ENCODE assay signal across 29 cellular contexts in genomic region chr3:154829979-154830378, GRCh38.
"Had no signal": no experiment of that assay in that cellular context is flagged by ENCODE, and none has a peak within 500 bp of the region (broad histone marks: within the 10 kb centered on the region; RNA-seq: fewer than 3 reads in every experiment).

No MANE protein-coding gene starts in this region.

- H3K27me3 ChIP-seq: body of pancreas, cardiac muscle cell, colonic mucosa, esophagus squamous epithelium, gastroesophageal sphincter, heart right ventricle, hepatocyte had no signal

- H3K9me3 ChIP-seq: colonic mucosa had no signal

- DNase-seq: activated CD4-positive, alpha-beta T cell treated with anti-CD3 and anti-CD28 coated beads for 1 hour; activated CD4-positive, alpha-beta T cell treated with anti-CD3 and anti-CD28 coated beads for 4 hours; activated CD4-positive, alpha-beta T cell treated with anti-CD3 and anti-CD28 coated beads, Interleukin-2, amount 50 U/mL, for 1 hour; activated CD4-positive, alpha-beta T cell treated with anti-CD3 and anti-CD28 coated beads, Interleukin-2, amount 50 U/mL, for 48 hours; activated CD4-positive, CD25-positive, alpha-beta regulatory T cell; activated CD8-positive, alpha-beta memory T cell treated with anti-CD3 and anti-CD28 coated beads for 24 hours; activated CD8-positive, alpha-beta T cell treated with anti-CD3 and anti-CD28 coated beads for 36 hours; activated effector memory CD4-positive, alpha-beta T cell treated with Interleukin-2 at 50 U/mL for 16 hours; activated gamma-delta T cell treated with Interleukin-2 at 50 U/mL for 16 hours; activated naive CD4-positive, alpha-beta T cell treated with anti-CD3 and anti-CD28 coated beads, Interleukin-2, amount 50 U/mL, for 16 hours; activated naive CD4-positive, alpha-beta T cell treated with Interleukin-2 at 50 U/mL for 16 hours; activated T-cell treated with anti-CD3 and anti-CD28 coated beads, Interleukin-2, amount 50 U/mL, for 4 hours; amniotic stem cell; anterior cingulate cortex; body of pancreas; central memory CD4-positive, alpha-beta T cell; cerebellar nuclear complex; colonic mucosa; effector CD8-positive, alpha-beta T cell; esophagus squamous epithelium; foreskin melanocyte; heart right ventricle; T-helper 2 cell had no signal

- H3K36me3 Mint-ChIP-seq: activated naive CD8-positive, alpha-beta T cell had no signal

- H3K27me3 Mint-ChIP-seq: activated CD8-positive, alpha-beta T cell treated with anti-CD3 and anti-CD28 coated beads for 36 hours; activated naive CD8-positive, alpha-beta T cell; activated T-helper 17 cell treated with anti-CD3 and anti-CD28 coated beads, Interleukin-2, amount 50 U/mL, for 72 hours had no signal

- H3K79me2 ChIP-seq: hepatocyte had no signal

- H3K4me3 ChIP-seq: body of pancreas, cardiac muscle cell, colonic mucosa, esophagus squamous epithelium, gastroesophageal sphincter, heart right ventricle, hepatocyte had no signal

- H3K4me1 ChIP-seq: body of pancreas, colonic mucosa, esophagus squamous epithelium, gastroesophageal sphincter, heart right ventricle had no signal

- H2AFZ ChIP-seq: hepatocyte had no signal

- H3K4me1 Mint-ChIP-seq: activated T-helper 17 cell treated with anti-CD3 and anti-CD28 coated beads, Interleukin-2, amount 50 U/mL, for 72 hours had no signal

- ATAC-seq: activated CD8-positive, alpha-beta T cell treated with anti-CD3 and anti-CD28 coated beads for 36 hours; activated T-cell treated with anti-CD3 and anti-CD28 coated beads, Interleukin-2, amount 50 U/mL, for 4 hours; activated T-helper 17 cell treated with anti-CD3 and anti-CD28 coated beads, Interleukin-2, amount 50 U/mL, for 72 hours; body of pancreas; gastroesophageal sphincter; heart right ventricle had no signal

- H3K4me3 Mint-ChIP-seq: activated CD8-positive, alpha-beta T cell treated with anti-CD3 and anti-CD28 coated beads for 36 hours; activated naive CD8-positive, alpha-beta T cell; activated T-cell treated with anti-CD3 and anti-CD28 coated beads, Interleukin-2, amount 50 U/mL, for 4 hours; activated T-helper 17 cell treated with anti-CD3 and anti-CD28 coated beads, Interleukin-2, amount 50 U/mL, for 72 hours had no signal

- H3K4me2 ChIP-seq: hepatocyte had no signal

- H3K9me3 Mint-ChIP-seq: activated CD8-positive, alpha-beta T cell treated with anti-CD3 and anti-CD28 coated beads for 36 hours; activated T-cell treated with anti-CD3 and anti-CD28 coated beads, Interleukin-2, amount 50 U/mL, for 4 hours; activated T-helper 17 cell treated with anti-CD3 and anti-CD28 coated beads, Interleukin-2, amount 50 U/mL, for 72 hours had no signal

- H3K27ac ChIP-seq: body of pancreas, cardiac muscle cell, colonic mucosa, epithelial cell of prostate, esophagus squamous epithelium, gastroesophageal sphincter, heart right ventricle, hepatocyte had no signal

- H3K36me3 ChIP-seq: cardiac muscle cell, colonic mucosa, esophagus squamous epithelium, gastroesophageal sphincter, heart right ventricle had no signal

- H3K27ac Mint-ChIP-seq: activated CD8-positive, alpha-beta T cell treated with anti-CD3 and anti-CD28 coated beads for 36 hours; activated naive CD8-positive, alpha-beta T cell; activated T-helper 17 cell treated with anti-CD3 and anti-CD28 coated beads, Interleukin-2, amount 50 U/mL, for 72 hours had no signal
